Comparison of ENCODE assay signal across 21 cellular contexts in the genomic region with DNA sequence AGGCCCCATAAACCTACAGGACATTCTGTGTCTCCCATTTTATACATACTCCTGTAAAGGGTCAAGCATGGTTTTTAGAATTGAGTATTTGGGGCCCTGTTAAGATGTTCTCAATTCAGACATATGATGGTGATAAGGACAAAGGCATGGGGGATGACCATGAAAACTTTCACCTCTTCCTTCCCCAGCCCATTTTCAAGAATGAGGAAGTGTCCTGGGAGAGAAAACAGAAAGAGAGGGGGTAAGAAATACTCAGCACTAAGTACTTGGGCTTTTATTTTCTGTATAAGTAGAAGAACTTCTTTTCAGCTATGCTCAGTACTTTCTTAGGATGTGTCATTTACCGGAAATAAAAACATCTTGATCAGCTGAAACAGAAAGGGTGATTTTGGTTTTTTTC.
"Had no signal": no experiment of that assay in that cellular context is flagged by ENCODE, and none has a peak within 500 bp of the region (broad histone marks: within the 10 kb centered on the region; RNA-seq: fewer than 3 reads in every experiment).

No MANE protein-coding gene starts in this region.

- H3K4me1 Mint-ChIP-seq: activated CD4-positive, alpha-beta T cell treated with anti-CD3 and anti-CD28 coated beads, Interleukin-2, amount 10 ng/mL, durations not matched to agents 7 days and 5 days; activated naive CD8-positive, alpha-beta T cell treated with anti-CD3 and anti-CD28 coated beads, Interleukin-2, amount 10 ng/mL, durations not matched to agents 7 days and 5 days; natural killer cell had no signal

- H3K27ac Mint-ChIP-seq: activated CD4-positive, alpha-beta T cell treated with anti-CD3 and anti-CD28 coated beads, Interleukin-2, amount 10 ng/mL, durations not matched to agents 7 days and 5 days; activated naive CD8-positive, alpha-beta T cell treated with anti-CD3 and anti-CD28 coated beads, Interleukin-2, amount 10 ng/mL, durations not matched to agents 7 days and 5 days; dendritic cell treated with granulocyte-macrophage colony-stimulating factor and Interleukin-4, amounts not matched to agents 40 ng/mL and 50 ng/mL, for 4 days; natural killer cell; stimulated activated naive CD8-positive, alpha-beta T cell treated with anti-CD3 and anti-CD28 coated beads, Interleukin-15, Interleukin-2, amounts not matched to agents 100 ng/mL and 50 ng/mL, for 24 hours had no signal

- H3K36me3 Mint-ChIP-seq: activated naive CD8-positive, alpha-beta T cell treated with anti-CD3 and anti-CD28 coated beads, Interleukin-2, amount 10 ng/mL, durations not matched to agents 7 days and 5 days; natural killer cell had no signal

- H3K9me3 Mint-ChIP-seq: activated CD4-positive, alpha-beta T cell treated with anti-CD3 and anti-CD28 coated beads, Interleukin-2, amount 10 ng/mL, durations not matched to agents 7 days and 5 days; activated naive CD8-positive, alpha-beta T cell treated with anti-CD3 and anti-CD28 coated beads, Interleukin-2, amount 10 ng/mL, durations not matched to agents 7 days and 5 days; dendritic cell treated with granulocyte-macrophage colony-stimulating factor and Interleukin-4, amounts not matched to agents 40 ng/mL and 50 ng/mL, for 4 days; natural killer cell; stimulated activated naive CD8-positive, alpha-beta T cell treated with anti-CD3 and anti-CD28 coated beads, Interleukin-15, Interleukin-2, amounts not matched to agents 100 ng/mL and 50 ng/mL, for 24 hours had no signal

- H3K4me3 ChIP-seq: ascending aorta, breast epithelium, right atrium auricular region, suprapubic skin had no signal

- H3K27me3 ChIP-seq: ascending aorta, breast epithelium, right atrium auricular region, suprapubic skin had no signal

- H3K27me3 Mint-ChIP-seq: dendritic cell treated with granulocyte-macrophage colony-stimulating factor and Interleukin-4, amounts not matched to agents 40 ng/mL and 50 ng/mL, for 4 days; stimulated activated naive CD8-positive, alpha-beta T cell treated with anti-CD3 and anti-CD28 coated beads, Interleukin-15, Interleukin-2, amounts not matched to agents 100 ng/mL and 50 ng/mL, for 24 hours had no signal

- DNase-seq: activated CD4-positive, alpha-beta T cell treated with anti-CD3 and anti-CD28 coated beads, Interleukin-2, amount 10 ng/mL, durations not matched to agents 7 days and 5 days; activated CD4-positive, CD25-positive, alpha-beta regulatory T cell; activated CD8-positive, alpha-beta memory T cell treated with anti-CD3 and anti-CD28 coated beads for 24 hours; activated naive CD4-positive, alpha-beta T cell; activated naive CD8-positive, alpha-beta T cell treated with anti-CD3 and anti-CD28 coated beads, Interleukin-2, amount 10 ng/mL, durations not matched to agents 7 days and 5 days; effector memory CD4-positive, alpha-beta T cell; foreskin melanocyte; kidney glomerular epithelial cell; mesenchymal stem cell; natural killer cell; nucleus accumbens; posterior cingulate gyrus; small intestine; T1000; trophoblast cell had no signal

- H3K4me1 ChIP-seq: ascending aorta, breast epithelium had no signal

- H3K4me3 Mint-ChIP-seq: activated CD4-positive, alpha-beta T cell treated with anti-CD3 and anti-CD28 coated beads, Interleukin-2, amount 10 ng/mL, durations not matched to agents 7 days and 5 days; activated naive CD8-positive, alpha-beta T cell treated with anti-CD3 and anti-CD28 coated beads, Interleukin-2, amount 10 ng/mL, durations not matched to agents 7 days and 5 days; dendritic cell treated with granulocyte-macrophage colony-stimulating factor and Interleukin-4, amounts not matched to agents 40 ng/mL and 50 ng/mL, for 4 days; natural killer cell; stimulated activated naive CD8-positive, alpha-beta T cell treated with anti-CD3 and anti-CD28 coated beads, Interleukin-15, Interleukin-2, amounts not matched to agents 100 ng/mL and 50 ng/mL, for 24 hours had no signal

- H3K27ac ChIP-seq: ascending aorta, breast epithelium, right atrium auricular region, suprapubic skin had no signal

- ATAC-seq: natural killer cell had no signal

- H3K36me3 ChIP-seq: ascending aorta, breast epithelium, right atrium auricular region, suprapubic skin had no signal

- H3K9me3 ChIP-seq: ascending aorta, breast epithelium, right atrium auricular region, suprapubic skin had no signal
